ENCODE assay signal across 8 cellular contexts in genomic region chr4:38672247-38673071, GRCh38. TPM values are rescaled to one million over a fixed set of nuclear protein-coding genes. Genes with fewer than 3 reads are reported as not detected.
DNase-seq lines count a peak whose midpoint lies in the region; ATAC-seq and TF ChIP-seq lines count a peak whose summit lies in the region.

No MANE protein-coding gene starts in this region.

- TF ChIP-seq POLR2A in breast epithelium (IDR thresholded peaks at IDR 0.05) = no peak

- H3K27me3 Mint-ChIP-seq in T-helper 1 cell treated with Interleukin-12 subunit alpha and Interleukin-12 subunit beta and Interleukin-4 antibody, amounts not matched to agents 30 μg/mL and 1 μg/mL, for 36 hours (ENCODE audit: low read depth) = peaks cover 5% of the 10 kb centered on the region

- H3K4me3 ChIP-seq in breast epithelium (no peak overlapping the region), lower lobe of right lung (peak overlapping the region; percentile 23), thoracic aorta (peak overlapping the region; percentile 34)

- TF ChIP-seq CTCF in breast epithelium (IDR thresholded peaks at IDR 0.05) = no peak
- no peak for TF ChIP-seq CTCF in lower lobe of right lung (IDR thresholded peaks at IDR 0.05)
- no peak for TF ChIP-seq CTCF in thoracic aorta (IDR thresholded peaks at IDR 0.05)

- intact Hi-C loops in breast epithelium (cut with DNase I; ENCODE audit: low total_unique reads) = loop anchor here (5.0 kb wide), 1 partner anchor 610 kb away; no protein-coding TSS in a partner anchor
- intact Hi-C loops in lower lobe of right lung (cut with DNase I) = no loop called here

- H3K9me3 ChIP-seq in breast epithelium (no peaks in the 10 kb centered on the region), lower lobe of right lung (no peaks in the 10 kb centered on the region), thoracic aorta (no peaks in the 10 kb centered on the region)

- peaks cover 14% of the 10 kb centered on the region for H3K36me3 Mint-ChIP-seq in T-helper 1 cell treated with Interleukin-12 subunit alpha and Interleukin-12 subunit beta and Interleukin-4 antibody, amounts not matched to agents 30 μg/mL and 1 μg/mL, for 36 hours (ENCODE audit: low read depth)

- no peaks in the 10 kb centered on the region for H3K27me3 ChIP-seq in breast epithelium
- H3K27me3 ChIP-seq in lower lobe of right lung (ENCODE audit: low read depth) = no peaks in the 10 kb centered on the region
- H3K27me3 ChIP-seq in thoracic aorta (replicated peaks; ENCODE audit: insufficient read depth) = no peaks in the 10 kb centered on the region

- H3K4me3 Mint-ChIP-seq in T-helper 1 cell treated with Interleukin-12 subunit alpha and Interleukin-12 subunit beta and Interleukin-4 antibody, amounts not matched to agents 30 μg/mL and 1 μg/mL, for 36 hours = peak overlapping the region; percentile 65

- H3K27ac ChIP-seq in breast epithelium = peak overlapping the region; percentile 88 to 90
- peak overlapping the region; percentile 100 for H3K27ac ChIP-seq in lower lobe of right lung
- peak overlapping the region; percentile 88 to 100 for H3K27ac ChIP-seq in thoracic aorta

- peak; percentile 4 to 15 for ATAC-seq in lower lobe of right lung
- no peak for ATAC-seq in thoracic aorta (ENCODE audit: insufficient number of reproducible peaks, low FRiP score, low read depth)
- ATAC-seq in GM18909 (IDR thresholded peaks at IDR 0.05; ENCODE audit: poor library complexity, unreplicated experiment) = no peak
- no peak for ATAC-seq in HG03196 (IDR thresholded peaks at IDR 0.05; ENCODE audit: unreplicated experiment)
- no peak for ATAC-seq in GM21447 (IDR thresholded peaks at IDR 0.05; ENCODE audit: unreplicated experiment)

- peaks cover 68% of the 10 kb centered on the region for H3K4me1 Mint-ChIP-seq in T-helper 1 cell treated with Interleukin-12 subunit alpha and Interleukin-12 subunit beta and Interleukin-4 antibody, amounts not matched to agents 30 μg/mL and 1 μg/mL, for 36 hours (ENCODE audit: low read depth)

- H3K9me3 Mint-ChIP-seq in T-helper 1 cell treated with Interleukin-12 subunit alpha and Interleukin-12 subunit beta and Interleukin-4 antibody, amounts not matched to agents 30 μg/mL and 1 μg/mL, for 36 hours = no peaks in the 10 kb centered on the region

- DNase-seq in T-helper 1 cell (no peak), breast epithelium (ENCODE audit: low spot score in 2 of 2) (no peak), lower lobe of right lung (no peak), thoracic aorta (ENCODE audit: low spot score) (no peak)

- H3K36me3 ChIP-seq in breast epithelium (no peaks in the 10 kb centered on the region), lower lobe of right lung (no peaks in the 10 kb centered on the region), thoracic aorta (no peaks in the 10 kb centered on the region)

- H3K27ac Mint-ChIP-seq in T-helper 1 cell treated with Interleukin-12 subunit alpha and Interleukin-12 subunit beta and Interleukin-4 antibody, amounts not matched to agents 30 μg/mL and 1 μg/mL, for 36 hours = peak overlapping the region; percentile 66

- H3K4me1 ChIP-seq in breast epithelium = peaks cover 11 to 65% of the 10 kb centered on the region in 2 donors
- peaks cover 100% of the 10 kb centered on the region for H3K4me1 ChIP-seq in lower lobe of right lung
- peaks cover 82 to 93% of the 10 kb centered on the region in 2 donors for H3K4me1 ChIP-seq in thoracic aorta (ENCODE audit: control insufficient read depth in 1 of 2, low read depth in 2 of 2)

RNA-seq across cellular contexts. Expression of gene KLF3, which starts 8.5 kb away (rescaled TPM):
- total RNA-seq in breast epithelium (10 to 100 TPM; 33.4 to 48.5 (median 36.0) TPM), lower lobe of right lung (58.0 TPM), thoracic aorta (10 to 100 TPM; 45.8 to 53.4 TPM)

Comparison
In these comparisons a context has a peak if more than half of its experiments do, and no peak if none do; other contexts are left out.
1. H3K4me3 ChIP-seq: peak in lower lobe of right lung (single experiment) and thoracic aorta (single experiment); none in breast epithelium (0 of 3).
2. ATAC-seq: peak in lower lobe of right lung (2 of 2); none in thoracic aorta (single experiment), GM18909 (single experiment), HG03196 (single experiment) and GM21447 (single experiment).
3. Peak in every context shown above with its lines, with median percentiles within 50 percentile points of each other: H3K27ac ChIP-seq.